1 cellular context compared by ENCODE assay signal in genomic region chr12:122159879-122160278, GRCh38.
TF ChIP-seq lines count a peak whose summit lies in the region.

No MANE protein-coding gene starts in this region.

TF ChIP-seq in GM23338, 12 proteins besides CTCF, POLR2A, EP300 and RAD21 (continued from another document):
- TF ChIP-seq ZNF462 (CRISPR knock-in tag; IDR thresholded peaks at IDR 0.05) (no peak), ZNF331 (CRISPR knock-in tag; IDR thresholded peaks at IDR 0.05; ENCODE audit: low read depth) (no peak), JUNB (IDR thresholded peaks at IDR 0.05; ENCODE audit: unreplicated experiment) (no peak), CREB1 (CRISPR knock-in tag; IDR thresholded peaks at IDR 0.05; ENCODE audit: low read depth) (no peak), NANOG (IDR thresholded peaks at IDR 0.05; ENCODE audit: borderline replicate concordance) (no peak), STAT1 (IDR thresholded peaks at IDR 0.05; ENCODE audit: unreplicated experiment) (no peak), ZNF114 (CRISPR knock-in tag; IDR thresholded peaks at IDR 0.05) (no peak), REST (IDR thresholded peaks at IDR 0.05; ENCODE audit: unreplicated experiment) (no peak)
